In the genomic region with DNA sequence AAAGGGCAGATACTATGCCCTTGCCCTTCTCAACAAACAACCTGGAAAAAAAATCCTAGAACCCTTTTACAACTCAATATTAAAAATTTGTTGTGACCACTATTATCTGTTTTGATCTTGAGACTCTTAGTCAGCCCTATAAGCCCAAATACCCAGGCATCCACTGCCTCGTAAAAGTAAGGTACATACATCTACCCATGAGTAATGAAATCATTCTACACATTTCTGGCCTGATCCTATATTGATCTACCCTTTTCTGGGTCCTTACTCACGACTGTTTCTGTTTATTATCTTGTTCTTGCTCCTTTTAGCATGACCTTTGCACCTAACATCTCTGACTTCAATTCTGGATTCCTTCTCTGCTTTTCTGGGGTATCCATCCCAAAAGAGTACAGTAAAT, we compare ENCODE assay signal across 25 cellular contexts. TPM values are rescaled to one million over a fixed set of nuclear protein-coding genes. Genes with fewer than 3 reads are reported as not detected.
"Had no signal": no experiment of that assay in that cellular context is flagged by ENCODE, and none has a peak within 500 bp of the region (broad histone marks: within the 10 kb centered on the region; RNA-seq: fewer than 3 reads in every experiment).

No MANE protein-coding gene starts in this region.

- ATAC-seq: effector memory CD8-positive, alpha-beta T cell; naive thymus-derived CD4-positive, alpha-beta T cell; stimulated activated naive B cell treated with anti-CD40 and anti-IgM and Interleukin-4, amounts not matched to agents 10 μg/mL and 1 μg/mL and 100 μg/mL, for 72 hours; upper lobe of right lung had no signal

- H3K27ac Mint-ChIP-seq: effector memory CD8-positive, alpha-beta T cell; naive thymus-derived CD4-positive, alpha-beta T cell; nephron; neural progenitor cell; progenitor cell of endocrine pancreas; stimulated activated naive B cell treated with anti-CD40 and anti-IgM and Interleukin-4, amounts not matched to agents 10 μg/mL and 1 μg/mL and 100 μg/mL, for 72 hours; stimulated activated naive CD8-positive, alpha-beta T cell treated with anti-CD3 and anti-CD28 coated beads, Interleukin-15, Interleukin-2, amounts not matched to agents 100 ng/mL and 50 ng/mL, for 24 hours had no signal

- H3K4me1 Mint-ChIP-seq: naive thymus-derived CD4-positive, alpha-beta T cell; stimulated activated naive B cell treated with anti-CD40 and anti-IgM and Interleukin-4, amounts not matched to agents 10 μg/mL and 1 μg/mL and 100 μg/mL, for 72 hours had no signal

- H3K9ac ChIP-seq: neural progenitor cell, parathyroid adenoma had no signal

- H2AFZ ChIP-seq: neural progenitor cell, parathyroid adenoma had no signal

- H3K36me3 Mint-ChIP-seq: naive thymus-derived CD4-positive, alpha-beta T cell; neural progenitor cell; stimulated activated naive B cell treated with anti-CD40 and anti-IgM and Interleukin-4, amounts not matched to agents 10 μg/mL and 1 μg/mL and 100 μg/mL, for 72 hours had no signal

- DNase-seq: dermis blood vessel endothelial cell; effector memory CD8-positive, alpha-beta T cell; erythroblast; esophagus squamous epithelium; head of caudate nucleus; kidney; midbrain; naive thymus-derived CD4-positive, alpha-beta T cell; right lobe of liver; small intestine; stimulated activated CD4-positive, alpha-beta T cell treated with anti-CD3 and anti-CD28 coated beads, Interleukin-15, amount 100 ng/mL, for 24 hours; stimulated activated CD4-positive, alpha-beta T cell treated with anti-CD3 and anti-CD28 coated beads, Interleukin-2, amount 100 ng/mL, for 48 hours; stimulated activated naive B cell treated with anti-CD40 and anti-IgM and Interleukin-4, amounts not matched to agents 10 μg/mL and 1 μg/mL and 100 μg/mL, for 72 hours; upper lobe of right lung; uterus had no signal

- H3K4me3 ChIP-seq: coronary artery, esophagus squamous epithelium, neural progenitor cell, right lobe of liver, thoracic aorta, tibial nerve, upper lobe of right lung, uterus had no signal

- H3K36me3 ChIP-seq: esophagus squamous epithelium, neural progenitor cell, right lobe of liver, thoracic aorta, tibial nerve, upper lobe of right lung, uterus had no signal

- H3K9me3 Mint-ChIP-seq: effector memory CD8-positive, alpha-beta T cell; nephron; stimulated activated naive B cell treated with anti-CD40 and anti-IgM and Interleukin-4, amounts not matched to agents 10 μg/mL and 1 μg/mL and 100 μg/mL, for 72 hours; stimulated activated naive CD8-positive, alpha-beta T cell treated with anti-CD3 and anti-CD28 coated beads, Interleukin-15, Interleukin-2, amounts not matched to agents 100 ng/mL and 50 ng/mL, for 24 hours had no signal

- H3K27me3 ChIP-seq: esophagus squamous epithelium, neural progenitor cell, right lobe of liver, tibial nerve, upper lobe of right lung, uterus had no signal

- H3K9me3 ChIP-seq: esophagus squamous epithelium, right lobe of liver, thoracic aorta, tibial nerve, upper lobe of right lung, uterus had no signal

- H3K4me3 Mint-ChIP-seq: effector memory CD8-positive, alpha-beta T cell; naive thymus-derived CD4-positive, alpha-beta T cell; nephron; neural progenitor cell; stimulated activated naive B cell treated with anti-CD40 and anti-IgM and Interleukin-4, amounts not matched to agents 10 μg/mL and 1 μg/mL and 100 μg/mL, for 72 hours; stimulated activated naive CD8-positive, alpha-beta T cell treated with anti-CD3 and anti-CD28 coated beads, Interleukin-15, Interleukin-2, amounts not matched to agents 100 ng/mL and 50 ng/mL, for 24 hours had no signal

- H3K4me1 ChIP-seq: esophagus squamous epithelium, neural progenitor cell, parathyroid adenoma, upper lobe of right lung, uterus had no signal

- H3K27ac ChIP-seq: coronary artery, esophagus squamous epithelium, neural progenitor cell, parathyroid adenoma, right lobe of liver, thoracic aorta, tibial nerve, upper lobe of right lung, uterus had no signal

- H3K4me2 ChIP-seq: neural progenitor cell had no signal

- H3K27me3 Mint-ChIP-seq: progenitor cell of endocrine pancreas; stimulated activated naive B cell treated with anti-CD40 and anti-IgM and Interleukin-4, amounts not matched to agents 10 μg/mL and 1 μg/mL and 100 μg/mL, for 72 hours; stimulated activated naive CD8-positive, alpha-beta T cell treated with anti-CD3 and anti-CD28 coated beads, Interleukin-15, Interleukin-2, amounts not matched to agents 100 ng/mL and 50 ng/mL, for 24 hours had no signal

RNA-seq across cellular contexts. Expression of gene SCG2, which starts 56.8 kb away (rescaled TPM):
- total RNA-seq: left lobe of liver, lung microvascular endothelial cell, right lobe of liver had no signal
- polyA plus RNA-seq: naive thymus-derived CD4-positive, alpha-beta T cell had no signal
